Comparison of ENCODE assay signal across 1 cellular context in genomic region chr19:14507704-14508246, GRCh38.
A peak's percentile ranks its signal among the peaks of the same experiment; 100 is the strongest.
TF ChIP-seq lines count a peak whose summit lies in the region.

No MANE protein-coding gene starts in this region.

TF ChIP-seq in K562, 482 proteins besides CTCF, POLR2A, EP300 and RAD21 (continues in another document):
- TF ChIP-seq RCOR1 (IDR thresholded peaks at IDR 0.05; ENCODE audit: borderline replicate concordance in 1 of 2, low read depth in 2 of 2, low read length in 2 of 2) (peak in 1 of 2 experiments; percentile 79; a peak in 2 of 4 replicates), SRSF1 (IDR thresholded peaks at IDR 0.05; ENCODE audit: low read depth, low read length) (no peak), PBX2 (CRISPR knock-in tag; IDR thresholded peaks at IDR 0.05; ENCODE audit: low read depth) (no peak), PBX2 (tag; conservative IDR thresholded peaks at IDR 0.05; ENCODE audit: low read depth) (peak; percentile 38; the same call in 1 of the 2 replicates), ZNF184 (CRISPR knock-in tag; IDR thresholded peaks at IDR 0.05) (no peak), TEAD1 (CRISPR knock-in tag; IDR thresholded peaks at IDR 0.05) (0 out of 4 replicates have a peak, but pooled peaks of 1 of the 2 experiments have one; percentile 28), SMARCC2 (IDR thresholded peaks at IDR 0.05; ENCODE audit: low read depth) (peak; percentile 46; the same call in 1 of the 2 replicates), ATF3 (IDR thresholded peaks at IDR 0.05) (peak; percentile 42; the same call in 1 of the 2 replicates), ATF3 (CRISPR knock-in tag; conservative IDR thresholded peaks at IDR 0.05) (peak; percentile 69; the same call in 1 of the 2 replicates), POLR2AphosphoS5 (IDR thresholded peaks at IDR 0.05; ENCODE audit: control insufficient read depth, insufficient read depth, low read depth, low read length) (peak; percentile 61; the same call in 1 of the 2 replicates), NFATC3 (IDR thresholded peaks at IDR 0.05) (no peak), ZMIZ1 (IDR thresholded peaks at IDR 0.05; ENCODE audit: low read depth in 2 of 2, low read length in 2 of 2) (peak in 1 of 2 experiments; percentile 69; a peak in 2 of 4 replicates), NFE2 (IDR thresholded peaks at IDR 0.05; ENCODE audit: low read depth) (0 out of 2 replicates have a peak, but pooled peaks have one; percentile 11), MYNN (IDR thresholded peaks at IDR 0.05) (no peak), MYNN (CRISPR knock-in tag; IDR thresholded peaks at IDR 0.05) (no peak), THRA (IDR thresholded peaks at IDR 0.05) (peak; percentile 94), NCOR1 (IDR thresholded peaks at IDR 0.05) (peak; percentile 82), DDX20 (tag; IDR thresholded peaks at IDR 0.05; ENCODE audit: low read depth) (no peak), MNT (conservative IDR thresholded peaks at IDR 0.05) (0 out of 4 replicates have a peak, but pooled peaks of 1 of the 2 experiments have one; percentile 21), TAL1 (IDR thresholded peaks at IDR 0.05) (peak; percentile 75), HDGF (IDR thresholded peaks at IDR 0.05) (no peak), SMARCE1 (IDR thresholded peaks at IDR 0.05) (peak; percentile 76), DPF2 (IDR thresholded peaks at IDR 0.05) (peak; percentile 86), ETV5 (CRISPR knock-in tag; IDR thresholded peaks at IDR 0.05; ENCODE audit: low read depth) (peak; percentile 54; the same call in 1 of the 2 replicates), KDM1A (IDR thresholded peaks at IDR 0.05) (peak; percentile 91 to 92), RFX1 (IDR thresholded peaks at IDR 0.05) (peak; percentile 75; the same call in 1 of the 2 replicates), MXI1 (IDR thresholded peaks at IDR 0.05; ENCODE audit: low read depth, low read length) (0 out of 2 replicates have a peak, but pooled peaks have one; percentile 22), MEIS2 (IDR thresholded peaks at IDR 0.05; ENCODE audit: partially characterized antibody) (peak; percentile 54), MAFG (tag; conservative IDR thresholded peaks at IDR 0.05) (no peak; the same call in 1 of the 2 replicates), VEZF1 (CRISPR knock-in tag; IDR thresholded peaks at IDR 0.05) (peak; percentile 42), FOSL1 (tag; conservative IDR thresholded peaks at IDR 0.05) (peak; percentile 68), ZNF354B (CRISPR knock-in tag; IDR thresholded peaks at IDR 0.05) (no peak), CEBPG (CRISPR knock-in tag; IDR thresholded peaks at IDR 0.05) (no peak; the same call in 1 of the 2 replicates), CEBPG (tag; conservative IDR thresholded peaks at IDR 0.05 in 1 of 2, IDR thresholded peaks at IDR 0.05 in 1 of 2) (peak in 1 of 2 experiments; percentile 47; a peak in 1 of 4 replicates), TCF3 (CRISPR knock-in tag; IDR thresholded peaks at IDR 0.05) (peak; percentile 70), STAT5A (IDR thresholded peaks at IDR 0.05; ENCODE audit: borderline replicate concordance, low read length) (peak; percentile 50; the same call in 1 of the 2 replicates), NR2C2 (CRISPR knock-in tag; IDR thresholded peaks at IDR 0.05) (no peak), NR2C2 (tag; IDR thresholded peaks at IDR 0.05) (peak; percentile 78), ETV1 (tag; conservative IDR thresholded peaks at IDR 0.05; ENCODE audit: low read depth) (peak; percentile 78), TBP (optimal IDR thresholded peaks at IDR 0.05; ENCODE audit: low read depth, low read length) (peak; percentile 26), HDAC3 (IDR thresholded peaks at IDR 0.05; ENCODE audit: borderline replicate concordance, partially characterized antibody) (peak; percentile 47), CBFA2T2 (conservative IDR thresholded peaks at IDR 0.05) (peak; percentile 84), NR2C1 (IDR thresholded peaks at IDR 0.05) (peak; percentile 65), NR2C1 (tag; IDR thresholded peaks at IDR 0.05) (peak; percentile 71; the same call in 1 of the 2 replicates), CTBP1 (IDR thresholded peaks at IDR 0.05; ENCODE audit: borderline replicate concordance) (peak; percentile 36; the same call in 1 of the 2 replicates), SOX6 (IDR thresholded peaks at IDR 0.05) (peak; percentile 50; the same call in 1 of the 2 replicates), CEBPZ (IDR thresholded peaks at IDR 0.05; ENCODE audit: borderline replicate concordance, low read depth, low read length) (no peak), CBFA2T3 (IDR thresholded peaks at IDR 0.05) (peak; percentile 92), CC2D1A (IDR thresholded peaks at IDR 0.05) (peak; percentile 14; the same call in 1 of the 2 replicates), JUND (IDR thresholded peaks at IDR 0.05; ENCODE audit: borderline replicate concordance, low read depth, low read length) (peak; percentile 51), JUND (tag; IDR thresholded peaks at IDR 0.05; ENCODE audit: borderline replicate concordance, low read depth, low read length) (no peak; the same call in 2 of the 3 replicates), PML (IDR thresholded peaks at IDR 0.05; ENCODE audit: low read length) (peak; percentile 28), LEF1 (IDR thresholded peaks at IDR 0.05) (peak; percentile 84), PATZ1 (CRISPR knock-in tag; IDR thresholded peaks at IDR 0.05; ENCODE audit: borderline replicate concordance) (no peak)
